7 cellular contexts compared by ENCODE assay signal in the genomic region with DNA sequence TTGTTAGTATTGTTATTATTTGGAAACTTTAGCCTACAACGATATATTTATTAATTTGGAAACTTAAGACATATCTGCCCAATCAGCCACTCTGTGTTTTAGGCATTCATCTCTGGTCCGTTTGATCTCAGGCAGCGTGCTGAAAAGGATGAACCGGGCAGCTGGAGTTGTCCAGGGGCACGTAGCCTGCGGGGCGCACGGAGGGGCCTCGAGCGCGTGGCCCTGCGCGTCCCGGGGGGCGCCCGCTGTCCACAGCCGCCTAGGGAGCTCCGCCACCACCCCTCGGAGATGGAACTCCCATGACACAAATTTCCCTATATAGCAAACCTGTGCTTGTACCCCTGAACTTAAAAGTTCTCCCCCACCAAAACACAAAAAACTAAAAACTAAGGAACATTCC. TPM values are rescaled to one million over a fixed set of nuclear protein-coding genes. Genes with fewer than 3 reads are reported as not detected.
DNase-seq lines count a peak whose midpoint lies in the region; FAIRE-seq and TF ChIP-seq lines count a peak whose summit lies in the region.

No MANE protein-coding gene starts in this region.

- no peak for TF ChIP-seq CTCF in SU-DHL-6 (IDR thresholded peaks at IDR 0.05; ENCODE audit: insufficient read depth, low read length, poor library complexity, severe bottlenecking)
- TF ChIP-seq CTCF in fibroblast of pulmonary artery (IDR thresholded peaks at IDR 0.05; ENCODE audit: low read length, missing control alignments), result no peak
- TF ChIP-seq CTCF in sigmoid colon (IDR thresholded peaks at IDR 0.05), result no peak

- no peak overlapping the region for H3K27ac ChIP-seq in GM23248
- no peak overlapping the region for H3K27ac ChIP-seq in SU-DHL-6 (ENCODE audit: low read depth, low read length)
- no peak overlapping the region for H3K27ac ChIP-seq in sigmoid colon

- TF ChIP-seq POLR2A in sigmoid colon (IDR thresholded peaks at IDR 0.05), result no peak

- H2AFZ ChIP-seq in GM23248 (peak overlapping the region; percentile 88), SU-DHL-6 (ENCODE audit: low read depth, low read length, severe bottlenecking) (no peak overlapping the region)

- H3K9me3 ChIP-seq in GM23248 (ENCODE audit: low read depth) (no peaks in the 10 kb centered on the region), SU-DHL-6 (ENCODE audit: insufficient read depth, low read length) (no peaks in the 10 kb centered on the region), sigmoid colon (no peaks in the 10 kb centered on the region)

- no peak for TF ChIP-seq EP300 in sigmoid colon (IDR thresholded peaks at IDR 0.05)

- 69 to 71% methylated on average over 16 to 19 of the region's 19 CpGs for WGBS in GM23248 (ENCODE audit: low coverage in 1 of 2, low lambda C conversion rate in 2 of 2, missing lambda C conversion rate in 2 of 2), 2 experiments
- WGBS in sigmoid colon, 2 donors, result 77 to 78% methylated on average over 19 of the region's 19 CpGs

- DNase-seq in GM23248 (no peak), fibroblast of pulmonary artery (ENCODE audit: low read depth) (no peak), sigmoid colon (no peak), GM19239 (ENCODE audit: insufficient read length, low spot score) (no peak), G401 (ENCODE audit: low spot score) (no peak)
- DNase-seq in activated CD8-positive, alpha-beta memory T cell treated with anti-CD3 and anti-CD28 coated beads, Interleukin-2, amount 50 U/mL, for 48 hours, result no peak

- H3K27me3 ChIP-seq in GM23248 (replicated peaks; ENCODE audit: insufficient read depth) (peaks cover 19% of the 10 kb centered on the region), SU-DHL-6 (ENCODE audit: low read length) (no peaks in the 10 kb centered on the region), sigmoid colon (peaks cover 5 to 33% (median 20%) of the 10 kb centered on the region in 3 donors)

- H4K20me1 ChIP-seq in GM23248 (ENCODE audit: insufficient read depth), result no peaks in the 10 kb centered on the region
- H4K20me1 ChIP-seq in SU-DHL-6 (ENCODE audit: low read depth, low read length), result no peaks in the 10 kb centered on the region

- intact Hi-C loops in sigmoid colon (cut with DNase I), result no loop called here

- H3K9me2 ChIP-seq in GM23248 (ENCODE audit: insufficient read depth) (no peaks in the 10 kb centered on the region), SU-DHL-6 (replicated peaks; ENCODE audit: insufficient read depth, low read length) (no peaks in the 10 kb centered on the region)

- H3F3A ChIP-seq in GM23248 (ENCODE audit: insufficient read depth) (peaks cover 14% of the 10 kb centered on the region; the same call in 1 of the 2 replicates), SU-DHL-6 (ENCODE audit: insufficient read depth) (no peaks in the 10 kb centered on the region; the same call in 1 of the 2 replicates)

- in situ Hi-C loops in GM23248 (cut with MboI) (no loop called here), G401 (cut with HindIII; ENCODE audit: low sequenced_read_pairs) (no loop called here)

- H3K9ac ChIP-seq in GM23248 (no peak overlapping the region), SU-DHL-6 (ENCODE audit: low read length) (no peak overlapping the region)

- H3K4me1 ChIP-seq in GM23248 (ENCODE audit: insufficient read depth) (peaks cover 8% of the 10 kb centered on the region), sigmoid colon (peaks cover 0 to 10% (median 7%) of the 10 kb centered on the region in 4 donors)

- H3K79me2 ChIP-seq in GM23248 (ENCODE audit: insufficient read depth) (no peaks in the 10 kb centered on the region), SU-DHL-6 (ENCODE audit: insufficient read depth, low read length) (no peaks in the 10 kb centered on the region)

- H3K4me3 ChIP-seq in GM23248 (peak overlapping the region; percentile 90), SU-DHL-6 (ENCODE audit: insufficient read depth, low read length, poor library complexity, severe bottlenecking) (no peak overlapping the region), fibroblast of pulmonary artery (replicated peaks; ENCODE audit: low read depth, low read length) (peak overlapping the region; percentile 66), sigmoid colon (peak overlapping the region in 3 of 4 donors; percentile 25 to 44 (median 42))

- no peak for FAIRE-seq in GM19239 (lab: Jason Lieb, UNC)

- H3K36me3 ChIP-seq in GM23248 (ENCODE audit: low read depth) (no peaks in the 10 kb centered on the region), SU-DHL-6 (ENCODE audit: low read length) (no peaks in the 10 kb centered on the region), sigmoid colon (no peaks in the 10 kb centered on the region)

- H3K4me2 ChIP-seq in GM23248 (ENCODE audit: unreplicated experiment), result peak overlapping the region; percentile 94
- peak overlapping the region; percentile 34 for H3K4me2 ChIP-seq in SU-DHL-6 (ENCODE audit: low read depth, low read length, poor library complexity, severe bottlenecking)

RNA-seq across cellular contexts. Expression of a gene that starts 24.3 kb away (rescaled TPM):
- total RNA-seq in GM23248 (2014; rRNA removed; shearing (Covaris generic)), result 9.5 and 12.2 TPM in 2 replicates
- 19.5 and 22.5 TPM in 2 replicates for polyA plus RNA-seq in GM23248 (2016; fragmentation: Nextera tagmentation; extraction: Ambion mirVana)
- 1 to 10 TPM in 2 of 4 donors, under 1 TPM in 2; 0.49 to 2.0 (median 1.2) TPM for total RNA-seq in sigmoid colon
- polyA plus RNA-seq in sigmoid colon, result 10 to 100 TPM in 1 of 3 donors, 1 to 10 TPM in 1, under 1 TPM in 1; 0.60 to 29.0 (median 1.2) TPM
- 9.2 and 13.8 TPM in 2 replicates for total RNA-seq in G401 (2014; rRNA removed; shearing (Covaris generic))
